1 cellular context compared by ENCODE assay signal in genomic region chr6:137749595-137750215, GRCh38.
TF ChIP-seq lines count a peak whose summit lies in the region.

No MANE protein-coding gene starts in this region.

TF ChIP-seq in H1, 55 proteins besides CTCF, POLR2A, EP300 and RAD21 (continued from another document):
- TF ChIP-seq USF2 (IDR thresholded peaks at IDR 0.05; ENCODE audit: low read length) = no peak
- no peak for TF ChIP-seq MAFK (IDR thresholded peaks at IDR 0.05; ENCODE audit: low read depth, low read length)
- TF ChIP-seq JUND (IDR thresholded peaks at IDR 0.05; ENCODE audit: low read length) = no peak
- no peak for TF ChIP-seq BACH1 (IDR thresholded peaks at IDR 0.05; ENCODE audit: low read length)
- no peak for TF ChIP-seq KDM5A (IDR thresholded peaks at IDR 0.05; ENCODE audit: low read length)
- TF ChIP-seq SP4 (IDR thresholded peaks at IDR 0.05; ENCODE audit: low read length) = no peak
- no peak for TF ChIP-seq CHD7 (IDR thresholded peaks at IDR 0.05; ENCODE audit: insufficient replicate concordance, low read length)
- TF ChIP-seq TEAD4 (IDR thresholded peaks at IDR 0.05; ENCODE audit: low read depth, low read length) = no peak
- no peak for TF ChIP-seq SAP30 (IDR thresholded peaks at IDR 0.05; ENCODE audit: insufficient read depth, insufficient replicate concordance, low read length)
- no peak for TF ChIP-seq GTF2F1 (IDR thresholded peaks at IDR 0.05; ENCODE audit: borderline replicate concordance, low read depth, low read length)
